In the genomic region with DNA sequence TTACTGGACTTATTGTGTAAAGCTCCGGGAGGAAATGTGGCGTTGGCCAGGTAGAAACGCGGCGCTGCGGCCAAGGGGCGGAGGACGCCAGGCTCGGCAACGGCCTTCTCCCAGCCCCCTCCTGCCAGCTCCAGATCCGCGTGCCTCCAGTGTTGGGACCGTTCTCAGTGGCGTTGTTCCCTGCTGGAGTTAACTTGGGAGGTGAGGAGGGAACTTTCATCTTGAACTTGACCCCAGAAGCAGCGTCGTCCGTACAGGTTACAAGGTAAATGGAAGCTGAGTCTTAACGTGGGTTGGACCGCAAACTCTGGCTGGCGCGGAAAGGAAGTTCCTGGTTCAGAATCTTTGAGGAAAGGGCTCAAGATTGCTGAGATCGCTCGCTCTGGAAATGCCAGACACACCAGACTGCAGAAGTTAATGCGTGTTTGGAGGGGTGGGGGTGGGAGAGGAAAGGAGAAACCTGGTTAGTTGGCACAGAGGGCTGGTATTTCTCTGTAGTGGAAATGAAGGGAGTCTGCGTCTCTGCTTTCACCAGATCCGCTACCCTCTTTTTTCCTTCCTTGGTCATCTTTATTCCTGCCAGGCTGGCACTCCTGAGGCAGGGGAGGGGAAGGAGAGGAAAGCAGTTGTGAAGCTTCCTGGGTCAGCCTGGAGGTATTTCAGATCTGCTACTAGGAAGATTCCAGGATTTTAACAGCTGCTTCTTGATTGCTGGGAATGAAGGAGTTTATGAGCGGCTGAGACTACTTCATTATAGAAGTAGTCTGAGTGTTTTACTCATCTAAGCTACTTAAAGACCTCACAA, we compare ENCODE assay signal across 8 cellular contexts. TPM values are rescaled to one million over a fixed set of nuclear protein-coding genes. Genes with fewer than 3 reads are reported as not detected.
DNase-seq lines count a peak whose midpoint lies in the region; ATAC-seq and TF ChIP-seq lines count a peak whose summit lies in the region.

No MANE protein-coding gene starts in this region.

- H3K4me1 ChIP-seq in skeletal muscle satellite cell (ENCODE audit: control insufficient read depth, insufficient read depth, low read length) = peaks cover 24% of the 10 kb centered on the region

- no peaks in the 10 kb centered on the region for H3K27me3 ChIP-seq in skeletal muscle satellite cell (ENCODE audit: control insufficient read depth, insufficient read depth, low read length)

- H3K4me3 ChIP-seq in skeletal muscle satellite cell (ENCODE audit: low read length) = peak overlapping the region; percentile 95

- no peaks in the 10 kb centered on the region for H3K36me3 Mint-ChIP-seq in brain
- H3K36me3 Mint-ChIP-seq in immature natural killer cell = no peaks in the 10 kb centered on the region

- H3K4me3 Mint-ChIP-seq in brain (peak overlapping the region; percentile 93 to 99 (median 95)), immature natural killer cell (peak overlapping the region; percentile 74 to 87 (median 79))

- no peaks in the 10 kb centered on the region for H3K9me3 ChIP-seq in skeletal muscle satellite cell (replicated peaks; ENCODE audit: low read length)

- peaks cover 80% of the 10 kb centered on the region for H3K4me1 Mint-ChIP-seq in brain
- peaks cover 17 to 24% of the 10 kb centered on the region in 2 donors for H3K4me1 Mint-ChIP-seq in immature natural killer cell

- H3K9me3 Mint-ChIP-seq in brain (no peaks in the 10 kb centered on the region), immature natural killer cell (no peaks in the 10 kb centered on the region)

- peak overlapping the region; percentile 95 for H3K4me2 ChIP-seq in skeletal muscle satellite cell (ENCODE audit: low read length)

- H3K27ac Mint-ChIP-seq in brain (peak overlapping the region; percentile 84 to 97 (median 88)), immature natural killer cell (no peak overlapping the region)

- no peaks in the 10 kb centered on the region for H3K36me3 ChIP-seq in skeletal muscle satellite cell (ENCODE audit: insufficient read depth, low read length)

- ATAC-seq in GM21390 (IDR thresholded peaks at IDR 0.05; ENCODE audit: unreplicated experiment) = no peak

- TF ChIP-seq CTCF in brain (conservative IDR thresholded peaks at IDR 0.05) = no peak

- H3K9ac ChIP-seq in skeletal muscle satellite cell (ENCODE audit: low read depth, low read length) = peak overlapping the region; percentile 85

- DNase-seq in DMS79 treated with DMSO at 0.1 percent for 48 hours (lab: John Stamatoyannopoulos, UW) = peak; percentile 71
- DNase-seq in LHCN-M2 (ENCODE audit: low read depth) = peak; percentile 58
- DNase-seq in immature natural killer cell = no peak
- DNase-seq in amniotic stem cell (lab: John Stamatoyannopoulos, UW) = no peak
- no peak for DNase-seq in foreskin melanocyte

- peaks cover 71% of the 10 kb centered on the region for H3K27me3 Mint-ChIP-seq in brain
- peaks cover 11 to 32% (median 21%) of the 10 kb centered on the region in 3 donors for H3K27me3 Mint-ChIP-seq in immature natural killer cell (ENCODE audit: low read depth in 3 of 3)

RNA-seq across cellular contexts. Expression of gene TANC1, which starts 1.5 kb away (rescaled TPM):
- 9.3 and 12.4 TPM in 2 replicates for total RNA-seq in LHCN-M2 (2014; rRNA removed)
- 7.0 TPM for polyA plus RNA-seq in LHCN-M2 (2012)
- polyA plus RNA-seq in brain (ENCODE audit: insufficient read depth, low read depth, low replicate concordance) (3.3 TPM), immature natural killer cell (under 1 TPM in 2 of 3 donors, not detected in 1; 0.41 to 0.46 TPM)
- 3.9 and 5.3 TPM in 2 replicates for total RNA-seq in skeletal muscle satellite cell (2012; rRNA removed)

Comparison
In these comparisons a context has a peak if more than half of its experiments do, and no peak if none do; other contexts are left out.
1. DNase-seq: peak in DMS79 treated with DMSO at 0.1 percent for 48 hours (single experiment) and LHCN-M2 (single experiment); none in immature natural killer cell (0 of 3), amniotic stem cell (single experiment) and foreskin melanocyte (single experiment).
2. H3K27ac Mint-ChIP-seq: peak in brain (5 of 5); none in immature natural killer cell (0 of 6).